In the genomic region with DNA sequence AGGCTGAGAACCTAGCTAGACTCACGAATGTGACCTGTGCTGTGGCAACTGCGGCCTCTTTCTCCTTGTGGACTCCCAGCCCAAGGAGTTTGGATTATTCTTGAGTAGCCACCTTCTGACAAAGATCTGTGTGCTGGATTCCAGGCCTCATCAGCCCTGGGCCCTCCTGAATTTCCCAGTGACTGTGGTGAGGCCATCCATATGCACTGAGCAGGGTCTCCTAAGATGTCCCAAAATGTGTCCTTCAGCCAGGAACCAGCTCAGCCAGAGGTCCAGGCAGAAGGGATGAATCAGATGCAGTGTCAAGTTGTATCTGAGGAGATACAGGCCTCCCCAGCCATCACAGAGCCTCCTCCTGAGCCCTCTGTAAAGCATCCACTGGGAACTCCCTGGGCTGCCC, we compare ENCODE assay signal across 13 cellular contexts.
DNase-seq lines count a peak whose midpoint lies in the region; ATAC-seq and TF ChIP-seq lines count a peak whose summit lies in the region.
"Had no signal": no experiment of that assay in that cellular context is flagged by ENCODE, and none has a peak within 500 bp of the region (broad histone marks: within the 10 kb centered on the region; RNA-seq: fewer than 3 reads in every experiment).

No MANE protein-coding gene starts in this region.

- POLR2A ChIA-PET in SK-N-SH (lab: Yijun Ruan, JAX): interaction anchor here (0.7 to 1.4 kb wide), 5 partner anchors 15 to 163 kb away, joined by 3 to 6 read pairs (median 4); no protein-coding TSS in a partner anchor

- H2AFZ ChIP-seq in SK-N-SH (ENCODE audit: low read depth): no peak overlapping the region

- peaks cover 12 to 16% of the 10 kb centered on the region in 2 experiments for H3K36me3 ChIP-seq in SK-N-SH (replicated peaks in 1 of 2; ENCODE audit: control insufficient read depth in 1 of 2, insufficient read depth in 2 of 2, low read length in 1 of 2)
- peaks cover 14% of the 10 kb centered on the region for H3K36me3 ChIP-seq in SJCRH30
- no peaks in the 10 kb centered on the region for H3K36me3 ChIP-seq in aorta (ENCODE audit: control insufficient read depth in 1 of 2, insufficient read depth in 2 of 2, low read length in 1 of 2)

- no peak for TF ChIP-seq CTCF in SK-N-SH (IDR thresholded peaks at IDR 0.05)

- H3K4me1 ChIP-seq in SK-N-SH (ENCODE audit: control insufficient read depth in 1 of 2, insufficient read depth in 2 of 2, low read depth in 1 of 2, low read length in 1 of 2): peaks cover 53 to 66% of the 10 kb centered on the region in 2 experiments
- H3K4me1 ChIP-seq in SJCRH30: peaks cover 37% of the 10 kb centered on the region
- peaks cover 0 to 4% of the 10 kb centered on the region in 2 donors for H3K4me1 ChIP-seq in aorta (ENCODE audit: control insufficient read depth in 1 of 2, insufficient read depth in 2 of 2, low read length in 2 of 2)
- H3K4me1 ChIP-seq: Caco-2 had no signal

- H3K79me2 ChIP-seq in SK-N-SH (ENCODE audit: insufficient read depth): no peaks in the 10 kb centered on the region

- no peaks in the 10 kb centered on the region for H3K27me3 ChIP-seq in SK-N-SH (ENCODE audit: insufficient read depth)
- H3K27me3 ChIP-seq in SJCRH30: no peaks in the 10 kb centered on the region
- no peaks in the 10 kb centered on the region for H3K27me3 ChIP-seq in aorta (ENCODE audit: control insufficient read depth in 1 of 2, insufficient read depth in 2 of 2, low read length in 1 of 2)

- no peaks in the 10 kb centered on the region for H3K9me2 ChIP-seq in SK-N-SH

- H4K20me1 ChIP-seq in SK-N-SH (ENCODE audit: insufficient read depth): no peaks in the 10 kb centered on the region

- peak overlapping the region; percentile 20; the same call in 1 of the 2 replicates for H3K4me2 ChIP-seq in SK-N-SH

- no peak overlapping the region for H3K4me3 ChIP-seq in SK-N-SH (ENCODE audit: low read depth in 2 of 2, low read length in 1 of 2)
- H3K4me3 ChIP-seq in SJCRH30: no peak overlapping the region
- H3K4me3 ChIP-seq in aorta (ENCODE audit: low read length in 2 of 2): no peak overlapping the region
- H3K4me3 ChIP-seq: GM12878 had no signal

- no peak for DNase-seq in SK-N-SH
- DNase-seq in SJCRH30: no peak
- DNase-seq in posterior vena cava (ENCODE audit: low spot score): peak; percentile 38
- peak; percentile 22 to 23 for DNase-seq in aorta
- no peak for DNase-seq in central memory CD4-positive, alpha-beta T cell
- no peak for DNase-seq in activated T-cell treated with anti-CD3 and anti-CD28 coated beads for 4 hours
- DNase-seq: Caco-2; CD8-positive, alpha-beta memory T cell; GOT3; H9 had no signal

- CTCF ChIA-PET in SK-N-SH (lab: Yijun Ruan, JAX): interaction anchor here (0.5 to 11.2 kb wide), 5 partner anchors 11 to 358 kb away, joined by 3 to 100 read pairs (median 6); no protein-coding TSS in a partner anchor

- no peak for ATAC-seq in SK-N-SH treated with all-trans-retinoic acid at 6 μM for 48 hours
- ATAC-seq in aorta (ENCODE audit: low FRiP score): no peak
- no peak for ATAC-seq in GM18498 (IDR thresholded peaks at IDR 0.05; ENCODE audit: unreplicated experiment)
- ATAC-seq: GM12878 had no signal

- peaks cover 38% of the 10 kb centered on the region for H3F3A ChIP-seq in SK-N-SH (replicated peaks; ENCODE audit: insufficient read depth)

- WGBS in SK-N-SH (ENCODE audit: low lambda C conversion rate): 96% methylated on average over 2 of the region's 2 CpGs
- WGBS in aorta, 2 donors: 96 to 97% methylated on average over 2 of the region's 2 CpGs

- no peak overlapping the region for H3K9ac ChIP-seq in SK-N-SH

- H3K9me3 ChIP-seq in SK-N-SH (no peaks in the 10 kb centered on the region), SJCRH30 (replicated peaks) (peaks cover 6% of the 10 kb centered on the region; the same call in 1 of the 2 replicates), aorta (ENCODE audit: control insufficient read depth, low read length) (no peaks in the 10 kb centered on the region)

- intact Hi-C loops in posterior vena cava (cut with DNase I) (no loop called here), aorta (cut with DNase I) (no loop called here)

- H3K27ac ChIP-seq in SK-N-SH (ENCODE audit: low read depth in 2 of 2, low read length in 1 of 2): peak overlapping the region; percentile 87 to 100
- peak overlapping the region; percentile 68 for H3K27ac ChIP-seq in SJCRH30
- H3K27ac ChIP-seq in aorta (ENCODE audit: low read depth in 1 of 2, low read length in 2 of 2): no peak overlapping the region

- TF ChIP-seq EP300 in SK-N-SH (IDR thresholded peaks at IDR 0.05; ENCODE audit: borderline replicate concordance in 1 of 2, low read depth in 1 of 2, low read length in 1 of 2): no peak

- TF ChIP-seq RAD21 in SK-N-SH (IDR thresholded peaks at IDR 0.05; ENCODE audit: low read length): no peak

TF ChIP-seq in SK-N-SH, 30 proteins besides CTCF, POLR2A, EP300 and RAD21 (continues in another document):
- TF ChIP-seq, protein P1, sequence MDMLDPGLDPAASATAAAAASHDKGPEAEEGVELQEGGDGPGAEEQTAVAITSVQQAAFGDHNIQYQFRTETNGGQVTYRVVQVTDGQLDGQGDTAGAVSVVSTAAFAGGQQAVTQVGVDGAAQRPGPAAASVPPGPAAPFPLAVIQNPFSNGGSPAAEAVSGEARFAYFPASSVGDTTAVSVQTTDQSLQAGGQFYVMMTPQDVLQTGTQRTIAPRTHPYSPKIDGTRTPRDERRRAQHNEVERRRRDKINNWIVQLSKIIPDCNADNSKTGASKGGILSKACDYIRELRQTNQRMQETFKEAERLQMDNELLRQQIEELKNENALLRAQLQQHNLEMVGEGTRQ (IDR thresholded peaks at IDR 0.05; ENCODE audit: borderline replicate concordance, low read depth, low read length): no peak
- TF ChIP-seq, protein P2, sequence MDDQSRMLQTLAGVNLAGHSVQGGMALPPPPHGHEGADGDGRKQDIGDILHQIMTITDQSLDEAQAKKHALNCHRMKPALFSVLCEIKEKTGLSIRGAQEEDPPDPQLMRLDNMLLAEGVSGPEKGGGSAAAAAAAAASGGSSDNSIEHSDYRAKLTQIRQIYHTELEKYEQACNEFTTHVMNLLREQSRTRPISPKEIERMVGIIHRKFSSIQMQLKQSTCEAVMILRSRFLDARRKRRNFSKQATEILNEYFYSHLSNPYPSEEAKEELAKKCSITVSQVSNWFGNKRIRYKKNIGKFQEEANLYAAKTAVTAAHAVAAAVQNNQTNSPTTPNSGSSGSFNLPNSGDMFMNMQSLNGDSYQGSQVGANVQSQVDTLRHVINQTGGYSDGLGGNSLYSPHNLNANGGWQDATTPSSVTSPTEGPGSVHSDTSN (IDR thresholded peaks at IDR 0.05): no peak
- TF ChIP-seq ELF1 (IDR thresholded peaks at IDR 0.05) (no peak), YY1 (IDR thresholded peaks at IDR 0.05; ENCODE audit: low read depth) (no peak)
- TF ChIP-seq, protein P3, sequence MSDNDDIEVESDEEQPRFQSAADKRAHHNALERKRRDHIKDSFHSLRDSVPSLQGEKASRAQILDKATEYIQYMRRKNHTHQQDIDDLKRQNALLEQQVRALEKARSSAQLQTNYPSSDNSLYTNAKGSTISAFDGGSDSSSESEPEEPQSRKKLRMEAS (IDR thresholded peaks at IDR 0.05; ENCODE audit: low read depth): no peak

TF ChIP-seq in SK-N-SH treated with all-trans-retinoic acid at 6 μM for 48 hours, 23 proteins besides CTCF, POLR2A, EP300 and RAD21 (continues in another document):
- TF ChIP-seq CSDC2 (CRISPR knock-in tag; IDR thresholded peaks at IDR 0.05): no peak
- no peak for TF ChIP-seq TCF4 (CRISPR knock-in tag; IDR thresholded peaks at IDR 0.05; ENCODE audit: borderline replicate concordance)
- TF ChIP-seq, protein P4, sequence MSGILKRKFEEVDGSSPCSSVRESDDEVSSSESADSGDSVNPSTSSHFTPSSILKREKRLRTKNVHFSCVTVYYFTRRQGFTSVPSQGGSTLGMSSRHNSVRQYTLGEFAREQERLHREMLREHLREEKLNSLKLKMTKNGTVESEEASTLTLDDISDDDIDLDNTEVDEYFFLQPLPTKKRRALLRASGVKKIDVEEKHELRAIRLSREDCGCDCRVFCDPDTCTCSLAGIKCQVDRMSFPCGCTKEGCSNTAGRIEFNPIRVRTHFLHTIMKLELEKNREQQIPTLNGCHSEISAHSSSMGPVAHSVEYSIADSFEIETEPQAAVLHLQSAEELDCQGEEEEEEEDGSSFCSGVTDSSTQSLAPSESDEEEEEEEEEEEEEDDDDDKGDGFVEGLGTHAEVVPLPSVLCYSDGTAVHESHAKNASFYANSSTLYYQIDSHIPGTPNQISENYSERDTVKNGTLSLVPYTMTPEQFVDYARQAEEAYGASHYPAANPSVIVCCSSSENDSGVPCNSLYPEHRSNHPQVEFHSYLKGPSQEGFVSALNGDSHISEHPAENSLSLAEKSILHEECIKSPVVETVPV (CRISPR knock-in tag; IDR thresholded peaks at IDR 0.05): no peak
- TF ChIP-seq, protein P5, sequence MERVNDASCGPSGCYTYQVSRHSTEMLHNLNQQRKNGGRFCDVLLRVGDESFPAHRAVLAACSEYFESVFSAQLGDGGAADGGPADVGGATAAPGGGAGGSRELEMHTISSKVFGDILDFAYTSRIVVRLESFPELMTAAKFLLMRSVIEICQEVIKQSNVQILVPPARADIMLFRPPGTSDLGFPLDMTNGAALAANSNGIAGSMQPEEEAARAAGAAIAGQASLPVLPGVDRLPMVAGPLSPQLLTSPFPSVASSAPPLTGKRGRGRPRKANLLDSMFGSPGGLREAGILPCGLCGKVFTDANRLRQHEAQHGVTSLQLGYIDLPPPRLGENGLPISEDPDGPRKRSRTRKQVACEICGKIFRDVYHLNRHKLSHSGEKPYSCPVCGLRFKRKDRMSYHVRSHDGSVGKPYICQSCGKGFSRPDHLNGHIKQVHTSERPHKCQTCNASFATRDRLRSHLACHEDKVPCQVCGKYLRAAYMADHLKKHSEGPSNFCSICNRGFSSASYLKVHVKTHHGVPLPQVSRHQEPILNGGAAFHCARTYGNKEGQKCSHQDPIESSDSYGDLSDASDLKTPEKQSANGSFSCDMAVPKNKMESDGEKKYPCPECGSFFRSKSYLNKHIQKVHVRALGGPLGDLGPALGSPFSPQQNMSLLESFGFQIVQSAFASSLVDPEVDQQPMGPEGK (CRISPR knock-in tag; IDR thresholded peaks at IDR 0.05; ENCODE audit: borderline replicate concordance): no peak
- TF ChIP-seq, protein P6, sequence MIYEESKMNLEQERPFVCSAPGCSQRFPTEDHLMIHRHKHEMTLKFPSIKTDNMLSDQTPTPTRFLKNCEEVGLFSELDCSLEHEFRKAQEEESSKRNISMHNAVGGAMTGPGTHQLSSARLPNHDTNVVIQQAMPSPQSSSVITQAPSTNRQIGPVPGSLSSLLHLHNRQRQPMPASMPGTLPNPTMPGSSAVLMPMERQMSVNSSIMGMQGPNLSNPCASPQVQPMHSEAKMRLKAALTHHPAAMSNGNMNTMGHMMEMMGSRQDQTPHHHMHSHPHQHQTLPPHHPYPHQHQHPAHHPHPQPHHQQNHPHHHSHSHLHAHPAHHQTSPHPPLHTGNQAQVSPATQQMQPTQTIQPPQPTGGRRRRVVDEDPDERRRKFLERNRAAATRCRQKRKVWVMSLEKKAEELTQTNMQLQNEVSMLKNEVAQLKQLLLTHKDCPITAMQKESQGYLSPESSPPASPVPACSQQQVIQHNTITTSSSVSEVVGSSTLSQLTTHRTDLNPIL (CRISPR knock-in tag; IDR thresholded peaks at IDR 0.05; ENCODE audit: low read depth): no peak

Comparison
In these comparisons a context has a peak if more than half of its experiments do, and no peak if none do; other contexts are left out.
1. DNase-seq: peak in posterior vena cava (single experiment) and aorta (2 of 2); none in SK-N-SH (single experiment), SJCRH30 (0 of 2), central memory CD4-positive, alpha-beta T cell (single experiment) and activated T-cell treated with anti-CD3 and anti-CD28 coated beads for 4 hours (single experiment).
2. H3K27ac ChIP-seq: peak in SK-N-SH (2 of 2) and SJCRH30 (single experiment); none in aorta (0 of 2).